ENCODE assay signal across 8 cellular contexts in the genomic region with DNA sequence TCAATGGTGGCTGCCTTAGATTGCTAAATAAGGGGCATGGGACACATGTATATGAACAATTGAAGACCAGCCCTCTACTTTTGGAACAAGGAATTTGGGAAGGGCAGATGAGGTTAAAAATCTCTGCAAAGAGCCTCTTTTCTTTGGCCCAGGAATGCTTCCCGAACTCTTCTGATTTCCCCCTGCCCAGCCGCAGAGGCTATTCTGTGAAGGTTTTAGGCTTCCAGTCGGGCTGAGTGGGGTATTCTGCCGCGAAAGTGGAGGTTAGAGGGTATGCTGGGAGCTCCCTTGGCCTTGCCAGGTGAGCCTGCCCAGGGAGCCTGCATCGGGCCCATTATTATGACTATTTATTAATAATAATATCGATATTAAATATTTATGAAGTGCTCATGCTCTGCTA. TPM values are rescaled to one million over a fixed set of nuclear protein-coding genes. Genes with fewer than 3 reads are reported as not detected.
DNase-seq lines count a peak whose midpoint lies in the region; ATAC-seq and TF ChIP-seq lines count a peak whose summit lies in the region.

No MANE protein-coding gene starts in this region.

- H3K4me1 ChIP-seq in CD8-positive, alpha-beta memory T cell (ENCODE audit: insufficient read depth, low read length), result peaks cover 17% of the 10 kb centered on the region
- peaks cover 11% of the 10 kb centered on the region for H3K4me1 ChIP-seq in Panc1 (ENCODE audit: control insufficient read depth, insufficient read depth, low read length)
- peaks cover 3% of the 10 kb centered on the region in 2 donors for H3K4me1 ChIP-seq in esophagus (ENCODE audit: control insufficient read depth in 2 of 2, insufficient read depth in 2 of 2, low read length in 1 of 2)

- no peaks in the 10 kb centered on the region for H3K9me3 Mint-ChIP-seq in CD8-positive, alpha-beta memory T cell

- H3K4me3 ChIP-seq in CD8-positive, alpha-beta memory T cell (ENCODE audit: low read length), result no peak overlapping the region
- H3K4me3 ChIP-seq in Panc1 (ENCODE audit: low read depth in 2 of 2, low read length in 2 of 2) (peak overlapping the region; percentile 52 to 85), esophagus (ENCODE audit: low read depth in 1 of 2, low read length in 2 of 2) (peak overlapping the region; percentile 33 to 70)

- no peak overlapping the region for H3K27ac ChIP-seq in CD8-positive, alpha-beta memory T cell (ENCODE audit: low read depth, low read length)
- H3K27ac ChIP-seq in Panc1 (ENCODE audit: low read length) (no peak overlapping the region), esophagus (ENCODE audit: low read depth in 2 of 2, low read length in 1 of 2) (peak overlapping the region in 1 of 2 donors; percentile 80)

- in situ Hi-C loops in Panc1 (cut with HindIII; ENCODE audit: low pct_unique_long_range_greater_than_20kb, low sequenced_read_pairs), result no loop called here

- POLR2A ChIA-PET in CD8-positive, alpha-beta memory T cell (lab: Charles Lee), result interaction anchor here (1.4 to 4.1 kb wide), 7 partner anchors 11 to 152 kb away, joined by 4 to 125 read pairs (median 8); a partner anchor contains a TSS
- POLR2A ChIA-PET in Panc1 (lab: Charles Lee) (interaction anchor here (0.5 kb wide), 1 partner anchor 43 kb away, joined by 9 read pairs; no protein-coding TSS in a partner anchor), HEK293T (lab: Yijun Ruan, JAX) (interaction anchor here (1.4 to 2.6 kb wide), 3 partner anchors 22 to 124 kb away, joined by 3 to 21 read pairs (median 6); a partner anchor contains a TSS)

- H3K27ac Mint-ChIP-seq in CD8-positive, alpha-beta memory T cell, result peak overlapping the region; percentile 73 to 95 (median 92)

- no peaks in the 10 kb centered on the region for H3K27me3 ChIP-seq in CD8-positive, alpha-beta memory T cell (ENCODE audit: insufficient read depth, low read length, poor library complexity, severe bottlenecking)
- no peaks in the 10 kb centered on the region for H3K27me3 ChIP-seq in Panc1 (ENCODE audit: control insufficient read depth, insufficient read depth, low read length)
- no peaks in the 10 kb centered on the region for H3K27me3 ChIP-seq in esophagus (ENCODE audit: control insufficient read depth in 1 of 2, insufficient read depth in 2 of 2, low read length in 2 of 2)

- intact Hi-C loops in Panc1 (cut with micrococcal nuclease; ENCODE audit: unreplicated experiment), result loop anchor here (5.0 kb wide), 1 partner anchor 134 kb away; a partner anchor contains a TSS
- intact Hi-C loops in posterior vena cava (cut with DNase I), result loop anchor here in 1 of 2 donors (10.0 kb wide), 1 partner anchor 132 kb away; a partner anchor contains a TSS

- WGBS in esophagus, 2 donors, result 32 to 39% methylated on average over 7 of the region's 7 CpGs

- no TSS peak for BruUV-seq in Panc1 (replicated peaks; lab: Mats Ljungman, UMichigan)

- TF ChIP-seq CTCF in Panc1 (IDR thresholded peaks at IDR 0.05), result no peak

- H3K4me1 Mint-ChIP-seq in CD8-positive, alpha-beta memory T cell, result peaks cover 22 to 36% (median 23%) of the 10 kb centered on the region in 3 donors

- H3K36me3 Mint-ChIP-seq in CD8-positive, alpha-beta memory T cell, result peaks cover 0 to 10% (median 0%) of the 10 kb centered on the region in 3 donors

- H3K27me3 Mint-ChIP-seq in CD8-positive, alpha-beta memory T cell, result no peaks in the 10 kb centered on the region

- no peaks in the 10 kb centered on the region for H3K36me3 ChIP-seq in CD8-positive, alpha-beta memory T cell (ENCODE audit: insufficient read depth, low read length)
- H3K36me3 ChIP-seq in Panc1 (ENCODE audit: control insufficient read depth, insufficient read depth, low read length) (no peaks in the 10 kb centered on the region), esophagus (ENCODE audit: control insufficient read depth in 2 of 2, insufficient read depth in 2 of 2, low read length in 1 of 2) (no peaks in the 10 kb centered on the region)

- CTCF ChIA-PET in CD8-positive, alpha-beta memory T cell (lab: Charles Lee), result interaction anchor here (0.9 to 3.1 kb wide), 4 partner anchors 13 to 39 kb away, joined by 3 to 31 read pairs (median 8); a partner anchor contains a TSS
- CTCF ChIA-PET in Panc1 (lab: Charles Lee) (no interaction called here), HEK293T (lab: Yijun Ruan, JAX) (no interaction called here)

- peak overlapping the region; percentile 50 to 96 (median 78) for H3K4me3 Mint-ChIP-seq in CD8-positive, alpha-beta memory T cell

- DNase-seq in CD8-positive, alpha-beta memory T cell, result no peak
- DNase-seq in Panc1 (ENCODE audit: low read depth, low spot score) (no peak), posterior vena cava (ENCODE audit: low spot score) (peak; percentile 5), kidney glomerular epithelial cell (lab: John Stamatoyannopoulos, UW) (no peak), HEK293T (ENCODE audit: extremely low spot score) (no peak)
- no peak for DNase-seq in activated effector memory CD4-positive, alpha-beta T cell treated with Interleukin-2 at 50 U/mL for 16 hours

- no peak for ATAC-seq in Panc1
- no peak for ATAC-seq in HG02970 (IDR thresholded peaks at IDR 0.05; ENCODE audit: low FRiP score, unreplicated experiment)

- H3K9me3 ChIP-seq in CD8-positive, alpha-beta memory T cell (ENCODE audit: low read length), result no peaks in the 10 kb centered on the region
- H3K9me3 ChIP-seq in Panc1 (ENCODE audit: control insufficient read depth, insufficient read depth, low read depth, low read length) (no peaks in the 10 kb centered on the region), esophagus (ENCODE audit: control insufficient read depth in 2 of 2, insufficient read depth in 1 of 2, low read depth in 1 of 2, low read length in 1 of 2) (no peaks in the 10 kb centered on the region)

TF ChIP-seq in HEK293T, 16 proteins besides CTCF, POLR2A, EP300 and RAD21:
- no peak for TF ChIP-seq FOXM1 (IDR thresholded peaks at IDR 0.05; ENCODE audit: borderline replicate concordance)
- no peak for TF ChIP-seq TARDBP (IDR thresholded peaks at IDR 0.05)
- no peak for TF ChIP-seq SUZ12 (IDR thresholded peaks at IDR 0.05)
- no peak for TF ChIP-seq SP1 (IDR thresholded peaks at IDR 0.05)
- TF ChIP-seq BHLHE40 (IDR thresholded peaks at IDR 0.05; ENCODE audit: borderline replicate concordance), result no peak
- no peak for TF ChIP-seq ELF4 (IDR thresholded peaks at IDR 0.05)
- TF ChIP-seq, protein P1, sequence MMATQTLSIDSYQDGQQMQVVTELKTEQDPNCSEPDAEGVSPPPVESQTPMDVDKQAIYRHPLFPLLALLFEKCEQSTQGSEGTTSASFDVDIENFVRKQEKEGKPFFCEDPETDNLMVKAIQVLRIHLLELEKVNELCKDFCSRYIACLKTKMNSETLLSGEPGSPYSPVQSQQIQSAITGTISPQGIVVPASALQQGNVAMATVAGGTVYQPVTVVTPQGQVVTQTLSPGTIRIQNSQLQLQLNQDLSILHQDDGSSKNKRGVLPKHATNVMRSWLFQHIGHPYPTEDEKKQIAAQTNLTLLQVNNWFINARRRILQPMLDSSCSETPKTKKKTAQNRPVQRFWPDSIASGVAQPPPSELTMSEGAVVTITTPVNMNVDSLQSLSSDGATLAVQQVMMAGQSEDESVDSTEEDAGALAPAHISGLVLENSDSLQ (IDR thresholded peaks at IDR 0.05), result no peak
- TF ChIP-seq ZNF384 (IDR thresholded peaks at IDR 0.05), result no peak
- TF ChIP-seq ARNT (IDR thresholded peaks at IDR 0.05), result no peak
- TF ChIP-seq FOXA1 (IDR thresholded peaks at IDR 0.05), result no peak
- TF ChIP-seq L3MBTL2 (conservative IDR thresholded peaks at IDR 0.05), result no peak
- no peak for TF ChIP-seq CTBP1 (IDR thresholded peaks at IDR 0.05; ENCODE audit: borderline replicate concordance)
- TF ChIP-seq FOXK2 (IDR thresholded peaks at IDR 0.05), result no peak
- no peak for TF ChIP-seq HDGF (IDR thresholded peaks at IDR 0.05; ENCODE audit: borderline replicate concordance)
- no peak for TF ChIP-seq NFRKB (IDR thresholded peaks at IDR 0.05)

RNA-seq across cellular contexts. Expression of a gene that starts 1.2 kb away (rescaled TPM):
- total RNA-seq in CD8-positive, alpha-beta memory T cell, result 10 to 100 TPM; 12.0 to 15.4 TPM
- 2.2 TPM for polyA plus RNA-seq in CD8-positive, alpha-beta memory T cell
- total RNA-seq in Panc1 (2021; ENCODE audit: unreplicated experiment) (3.1 TPM), posterior vena cava (10 to 100 TPM; 18.1 to 19.4 TPM)
- polyA plus RNA-seq in Panc1 (2012; ENCODE audit: insufficient read length), result 2.1 TPM
- polyA plus RNA-seq in esophagus, result 1 to 10 TPM; 2.5 to 3.6 TPM

RNA-seq across cellular contexts. Expression of a gene that starts 22.0 kb away (rescaled TPM):
- total RNA-seq in CD8-positive, alpha-beta memory T cell, result 100 to 1,000 TPM in 1 of 2 experiments, 10 to 100 TPM in 1; 97.2 to 100 TPM
- 1,407 TPM for polyA plus RNA-seq in CD8-positive, alpha-beta memory T cell
- total RNA-seq in Panc1 (2021; ENCODE audit: unreplicated experiment), result 197 TPM
- polyA plus RNA-seq in Panc1 (2012; ENCODE audit: insufficient read length), result 269 TPM
- polyA plus RNA-seq in esophagus, result 100 to 1,000 TPM in 1 of 2 donors, 10 to 100 TPM in 1; 66.5 to 185 TPM
- 100 to 1,000 TPM; 156 to 169 TPM for total RNA-seq in posterior vena cava

RNA-seq across cellular contexts. Expression of a gene that starts 43.7 kb away (rescaled TPM):
- 10 to 100 TPM; 41.0 to 41.9 TPM for total RNA-seq in CD8-positive, alpha-beta memory T cell
- polyA plus RNA-seq in CD8-positive, alpha-beta memory T cell, result 13.9 TPM
- total RNA-seq in Panc1 (2021; ENCODE audit: unreplicated experiment) (33.9 TPM), posterior vena cava (10 to 100 TPM; 16.1 to 23.1 TPM)
- 28.7 TPM for polyA plus RNA-seq in Panc1 (2012; ENCODE audit: insufficient read length)
- polyA plus RNA-seq in esophagus, result 1 to 10 TPM; 7.6 to 9.6 TPM

RNA-seq across cellular contexts. Expression of a gene that starts 53.6 kb away (rescaled TPM):
- under 1 TPM; 0.72 to 0.84 TPM for total RNA-seq in CD8-positive, alpha-beta memory T cell
- 28.9 TPM for polyA plus RNA-seq in CD8-positive, alpha-beta memory T cell
- total RNA-seq in Panc1 (2021; ENCODE audit: unreplicated experiment) (2.4 TPM), posterior vena cava (1 to 10 TPM; 6.5 to 9.3 TPM)
- polyA plus RNA-seq in Panc1 (2012; ENCODE audit: insufficient read length), result 3.3 TPM
- polyA plus RNA-seq in esophagus, result 100 to 1,000 TPM in 1 of 2 donors, 10 to 100 TPM in 1; 75.2 to 149 TPM
